ENCODE assay signal across 10 cellular contexts in the genomic region with DNA sequence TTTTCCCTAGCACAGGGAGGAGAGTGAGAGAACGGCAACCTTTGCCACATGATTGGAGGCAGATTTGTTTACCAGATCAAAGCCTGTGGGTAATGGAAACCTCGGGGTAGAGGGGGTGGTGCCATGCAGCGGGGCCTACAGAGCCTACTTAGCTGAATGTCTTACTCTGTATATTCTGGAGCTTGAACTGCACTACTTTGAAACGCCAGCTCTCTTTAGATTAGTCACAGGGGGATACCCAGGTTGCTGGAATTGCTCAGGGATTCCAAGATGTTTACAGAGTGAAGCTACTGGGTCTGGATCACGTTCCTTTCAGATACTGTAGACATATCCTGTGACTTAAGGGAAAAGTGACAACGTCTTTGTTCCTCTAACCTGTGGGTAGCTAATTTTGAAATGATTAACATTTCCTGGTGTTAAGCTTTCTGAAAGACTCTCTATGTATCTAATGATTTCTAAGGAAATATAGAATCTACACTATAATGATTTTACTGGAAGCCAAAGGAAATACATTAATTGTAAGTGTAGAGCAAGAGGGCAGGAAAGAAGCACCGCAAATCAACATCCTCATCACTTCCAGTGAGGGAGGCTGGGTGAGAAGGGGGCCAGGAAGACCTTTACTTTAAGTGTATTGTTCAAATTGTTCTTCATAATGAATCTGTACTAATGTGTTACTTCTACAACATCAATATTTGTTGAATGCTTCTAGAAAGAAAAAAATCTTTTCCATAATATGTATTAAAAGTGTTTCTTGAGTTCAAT.
A peak's percentile ranks its signal among the peaks of the same experiment; 100 is the strongest.
DNase-seq lines count a peak whose midpoint lies in the region; ATAC-seq and TF ChIP-seq lines count a peak whose summit lies in the region.
"Had no signal": no experiment of that assay in that cellular context is flagged by ENCODE, and none has a peak within 500 bp of the region (broad histone marks: within the 10 kb centered on the region; RNA-seq: fewer than 3 reads in every experiment).

No MANE protein-coding gene starts in this region.

- H3K4me2 ChIP-seq in smooth muscle cell = peak overlapping the region; percentile 60
- no peak overlapping the region for H3K4me2 ChIP-seq in Karpas-422 (ENCODE audit: low read depth, low read length, poor library complexity, severe bottlenecking)

- H3K9ac ChIP-seq in smooth muscle cell (ENCODE audit: low read depth) = peak overlapping the region; percentile 62
- no peak overlapping the region for H3K9ac ChIP-seq in Karpas-422 (ENCODE audit: low read length)

- peaks cover 9% of the 10 kb centered on the region for H3K4me1 ChIP-seq in CD8-positive, alpha-beta T cell (ENCODE audit: insufficient read depth, low read length)
- H3K4me1 ChIP-seq in smooth muscle cell (ENCODE audit: low read depth) (peaks cover 13% of the 10 kb centered on the region), body of pancreas (no peaks in the 10 kb centered on the region), Karpas-422 (ENCODE audit: low read length) (no peaks in the 10 kb centered on the region)

- ATAC-seq in CD8-positive, alpha-beta T cell = peak; percentile 55
- ATAC-seq in body of pancreas (no peak), GM18873 (IDR thresholded peaks at IDR 0.05; ENCODE audit: low FRiP score, unreplicated experiment) (no peak), HG03565 (IDR thresholded peaks at IDR 0.05; ENCODE audit: unreplicated experiment) (no peak)

- H2AFZ ChIP-seq in smooth muscle cell (ENCODE audit: low read depth) = peak overlapping the region; percentile 70
- H2AFZ ChIP-seq in Karpas-422 (ENCODE audit: low read length) = no peak overlapping the region

- no peak overlapping the region for H3K4me3 ChIP-seq in CD8-positive, alpha-beta T cell (ENCODE audit: low read depth, low read length)
- no peak overlapping the region for H3K4me3 ChIP-seq in smooth muscle cell
- no peak overlapping the region for H3K4me3 ChIP-seq in body of pancreas
- H3K4me3 ChIP-seq in Karpas-422 (ENCODE audit: low read length) = no peak overlapping the region

- peaks cover 17% of the 10 kb centered on the region for H3K4me1 Mint-ChIP-seq in CD8-positive, alpha-beta T cell (ENCODE audit: low read depth)
- H3K4me1 Mint-ChIP-seq in chondrocyte (ENCODE audit: low read depth) = peaks cover 13% of the 10 kb centered on the region

- H3K79me2 ChIP-seq in smooth muscle cell (ENCODE audit: low read depth) = no peaks in the 10 kb centered on the region
- H3K79me2 ChIP-seq in Karpas-422 (ENCODE audit: low read length) = no peaks in the 10 kb centered on the region

- H3K27me3 Mint-ChIP-seq in CD8-positive, alpha-beta T cell (ENCODE audit: low read depth) = no peaks in the 10 kb centered on the region
- H3K27me3 Mint-ChIP-seq in chondrocyte (ENCODE audit: low read depth) = no peaks in the 10 kb centered on the region

- no peak for TF ChIP-seq POLR2A in body of pancreas (IDR thresholded peaks at IDR 0.05)

- H3K9me3 ChIP-seq in CD8-positive, alpha-beta T cell (ENCODE audit: low read length) = no peaks in the 10 kb centered on the region
- H3K9me3 ChIP-seq in smooth muscle cell (replicated peaks; ENCODE audit: low read depth) (no peaks in the 10 kb centered on the region), body of pancreas (no peaks in the 10 kb centered on the region), Karpas-422 (ENCODE audit: low read length) (no peaks in the 10 kb centered on the region)

- peak overlapping the region; percentile 55 for H3K27ac Mint-ChIP-seq in CD8-positive, alpha-beta T cell
- peak overlapping the region; percentile 89 for H3K27ac Mint-ChIP-seq in chondrocyte (ENCODE audit: unreplicated experiment)

- H3K4me3 Mint-ChIP-seq in CD8-positive, alpha-beta T cell = no peak overlapping the region
- H3K4me3 Mint-ChIP-seq in chondrocyte (ENCODE audit: unreplicated experiment) = no peak overlapping the region

- POLR2A ChIA-PET in CD8-positive, alpha-beta T cell (lab: Charles Lee) = no interaction called here

- H3K27me3 ChIP-seq in CD8-positive, alpha-beta T cell (ENCODE audit: insufficient read depth, low read length) = no peaks in the 10 kb centered on the region
- H3K27me3 ChIP-seq in smooth muscle cell (ENCODE audit: low read depth) (no peaks in the 10 kb centered on the region), body of pancreas (no peaks in the 10 kb centered on the region), Karpas-422 (ENCODE audit: low read length) (no peaks in the 10 kb centered on the region)

- CTCF ChIA-PET in CD8-positive, alpha-beta T cell (lab: Charles Lee) = no interaction called here

- no peak overlapping the region for H3K27ac ChIP-seq in CD8-positive, alpha-beta T cell (ENCODE audit: low read depth, low read length)
- H3K27ac ChIP-seq in smooth muscle cell (ENCODE audit: low read depth) (peak overlapping the region; percentile 86), body of pancreas (no peak overlapping the region), Karpas-422 (ENCODE audit: low read length) (no peak overlapping the region)

- H3K9me3 Mint-ChIP-seq in CD8-positive, alpha-beta T cell = no peaks in the 10 kb centered on the region
- no peaks in the 10 kb centered on the region for H3K9me3 Mint-ChIP-seq in chondrocyte (ENCODE audit: low read depth)

- H4K20me1 ChIP-seq in smooth muscle cell (ENCODE audit: low read depth) (no peaks in the 10 kb centered on the region), Karpas-422 (ENCODE audit: insufficient read depth, low read depth, low read length) (no peaks in the 10 kb centered on the region; the same call in 1 of the 2 replicates)

- no peaks in the 10 kb centered on the region for H3K36me3 ChIP-seq in CD8-positive, alpha-beta T cell (ENCODE audit: insufficient read depth, low read length)
- no peaks in the 10 kb centered on the region for H3K36me3 ChIP-seq in smooth muscle cell (ENCODE audit: low read depth)
- no peaks in the 10 kb centered on the region for H3K36me3 ChIP-seq in body of pancreas (replicated peaks in 1 of 2; ENCODE audit: insufficient read depth in 1 of 2, low read depth in 2 of 2)
- H3K36me3 ChIP-seq in Karpas-422 (ENCODE audit: insufficient read depth, low read length) = no peaks in the 10 kb centered on the region

- 14% methylated on average over 7 of the region's 7 CpGs for WGBS in smooth muscle cell (ENCODE audit: low lambda C conversion rate)
- WGBS in body of pancreas, 2 donors = 37 to 49% methylated on average over 7 of the region's 7 CpGs

- TF ChIP-seq CTCF in CD8-positive, alpha-beta T cell (IDR thresholded peaks at IDR 0.05) = no peak
- TF ChIP-seq CTCF in chondrocyte (IDR thresholded peaks at IDR 0.05) (no peak), smooth muscle cell (IDR thresholded peaks at IDR 0.05; ENCODE audit: borderline replicate concordance, insufficient read depth, poor library complexity, severe bottlenecking) (no peak), body of pancreas (IDR thresholded peaks at IDR 0.05) (no peak)

- intact Hi-C loops in CD8-positive, alpha-beta T cell (cut with DNase I, micrococcal nuclease) = no loop called here
- intact Hi-C loops in body of pancreas (cut with DNase I) = no loop called here

- peaks cover 8% of the 10 kb centered on the region for H3F3A ChIP-seq in smooth muscle cell (ENCODE audit: low read depth)

- H3K9me2 ChIP-seq in Karpas-422 (replicated peaks; ENCODE audit: insufficient read depth, low read length) = no peaks in the 10 kb centered on the region

- peak in 3 of 7 experiments; percentile 1 to 32 (median 14) for DNase-seq in CD8-positive, alpha-beta T cell
- DNase-seq in activated CD4-positive, alpha-beta T cell treated with anti-CD3 and anti-CD28 coated beads for 1 hour = peak; percentile 28
- DNase-seq in chondrocyte (ENCODE audit: low spot score) = no peak
- no peak for DNase-seq in smooth muscle cell (lab: John Stamatoyannopoulos, UW; ENCODE audit: unreplicated experiment)
- no peak for DNase-seq in body of pancreas
- DNase-seq in Karpas-422 = no peak
- DNase-seq: DMS53, Right ventricle myocardium superior had no signal

- H3K36me3 Mint-ChIP-seq in CD8-positive, alpha-beta T cell = no peaks in the 10 kb centered on the region
- H3K36me3 Mint-ChIP-seq in chondrocyte (ENCODE audit: low read depth) = no peaks in the 10 kb centered on the region
